Comparison of ENCODE assay signal across 17 cellular contexts in the genomic region with DNA sequence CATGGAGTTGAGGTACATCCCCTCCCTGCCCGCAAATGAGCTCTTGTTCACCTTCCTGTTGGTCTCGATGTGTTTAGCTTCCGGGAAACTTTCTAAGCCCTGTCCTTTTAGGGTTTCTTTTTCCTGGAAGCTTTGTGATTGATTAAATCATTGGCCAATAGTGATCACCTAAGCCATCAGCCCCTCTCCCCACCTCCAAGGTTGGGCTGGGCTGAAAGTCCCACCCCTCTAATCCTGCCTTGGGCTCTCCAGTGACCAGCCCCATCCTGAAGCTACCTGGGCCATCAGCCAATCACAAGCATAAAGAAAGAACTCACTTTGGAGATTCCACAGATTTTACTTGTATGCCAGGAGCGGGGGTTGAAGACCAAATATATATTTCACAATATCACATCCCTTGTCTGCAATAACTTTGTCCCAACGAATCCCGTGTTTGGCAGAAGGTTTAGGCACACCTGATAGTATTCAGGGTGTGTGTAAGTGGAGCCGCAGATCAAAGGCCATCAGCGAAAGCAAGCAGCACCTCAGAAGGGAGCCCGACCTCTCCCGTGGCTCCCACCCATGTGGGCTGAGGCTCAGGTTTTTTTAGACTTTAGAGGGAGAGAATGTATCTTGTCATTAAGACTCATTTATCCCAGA. TPM values are rescaled to one million over a fixed set of nuclear protein-coding genes. Genes with fewer than 3 reads are reported as not detected.
A peak's percentile ranks its signal among the peaks of the same experiment; 100 is the strongest.
DNase-seq lines count a peak whose midpoint lies in the region; ATAC-seq, FAIRE-seq and TF ChIP-seq lines count a peak whose summit lies in the region.
"Had no signal": no experiment of that assay in that cellular context is flagged by ENCODE, and none has a peak within 500 bp of the region (broad histone marks: within the 10 kb centered on the region; RNA-seq: fewer than 3 reads in every experiment).

No MANE protein-coding gene starts in this region.

- POLR2A ChIA-PET in Caco-2 (lab: Charles Lee) = interaction anchor here (0.5 kb wide), 1 partner anchor 24 kb away, joined by 3 read pairs; no protein-coding TSS in a partner anchor

- no peak overlapping the region for H3K27ac ChIP-seq in RWPE2 (ENCODE audit: poor library complexity, severe bottlenecking)
- H3K27ac ChIP-seq in small intestine (ENCODE audit: low read depth in 1 of 2, low read length in 1 of 2) = no peak overlapping the region
- H3K27ac ChIP-seq in esophagus squamous epithelium = no peak overlapping the region

- FAIRE-seq in small intestine (lab: Jason Lieb, UNC) = no peak
- FAIRE-seq: GM12878, GM18507 had no signal

- H3K4me3 ChIP-seq in Caco-2 (ENCODE audit: low read depth, low read length) (no peak overlapping the region), RWPE2 (ENCODE audit: severe bottlenecking) (no peak overlapping the region), small intestine (ENCODE audit: low read depth in 1 of 2, low read length in 2 of 2) (no peak overlapping the region), esophagus squamous epithelium (no peak overlapping the region)
- H3K4me3 ChIP-seq: GM12878 had no signal

- H3K36me3 Mint-ChIP-seq in Caco-2 (ENCODE audit: insufficient read depth, unreplicated experiment) = no peaks in the 10 kb centered on the region

- WGBS in small intestine, 3 donors = 36 to 68% (median 51%) methylated on average over 10 of the region's 10 CpGs
- WGBS in esophagus squamous epithelium, 2 donors = 44 to 53% methylated on average over 10 of the region's 10 CpGs

- DNase-seq in Caco-2 (peak in 1 of 2 experiments; percentile 43), RWPE2 (ENCODE audit: low spot score) (no peak), iPS-NIHi7 (ENCODE audit: extremely low spot score) (peak; percentile 61), small intestine (peak; percentile 51), DMS53 treated with DMSO at 0.1 percent for 48 hours (lab: John Stamatoyannopoulos, UW; ENCODE audit: unreplicated experiment) (no peak), esophagus squamous epithelium (lab: John Stamatoyannopoulos, UW) (no peak)
- DNase-seq: BE2C; CD8-positive, alpha-beta memory T cell; DND-41; GDM1; Kasumi-1; NCI-H187; NCI-H526 treated with DMSO at 0.1 percent for 48 hours; OCI-M1 had no signal

- no peak for TF ChIP-seq POLR2A in esophagus squamous epithelium (IDR thresholded peaks at IDR 0.05)

- H3K9me3 ChIP-seq in Caco-2 (no peaks in the 10 kb centered on the region), RWPE2 (ENCODE audit: severe bottlenecking) (no peaks in the 10 kb centered on the region), small intestine (ENCODE audit: control insufficient read depth, low read depth) (no peaks in the 10 kb centered on the region), esophagus squamous epithelium (no peaks in the 10 kb centered on the region)
- H3K9me3 ChIP-seq: BE2C had no signal

- H3K27me3 Mint-ChIP-seq in Caco-2 (ENCODE audit: insufficient read depth, unreplicated experiment) = no peaks in the 10 kb centered on the region

- no peak overlapping the region for H3K4me3 Mint-ChIP-seq in Caco-2 (ENCODE audit: unreplicated experiment)
- H3K4me3 Mint-ChIP-seq: CD8-positive, alpha-beta memory T cell had no signal

- no TSS peak for BruUV-seq in Caco-2 (replicated peaks; lab: Mats Ljungman, UMichigan)

- CTCF ChIA-PET in Caco-2 (lab: Charles Lee) = no interaction called here

- no peaks in the 10 kb centered on the region for H3K9me3 Mint-ChIP-seq in Caco-2 (ENCODE audit: unreplicated experiment)
- H3K9me3 Mint-ChIP-seq: CD8-positive, alpha-beta memory T cell had no signal

- no peaks in the 10 kb centered on the region for H3K4me1 Mint-ChIP-seq in Caco-2 (ENCODE audit: low read depth, unreplicated experiment)
- H3K4me1 Mint-ChIP-seq: CD8-positive, alpha-beta memory T cell had no signal

- intact Hi-C loops in Caco-2 (cut with micrococcal nuclease; ENCODE audit: unreplicated experiment) = no loop called here
- intact Hi-C loops in esophagus squamous epithelium (cut with DNase I) = no loop called here

- H3K36me3 ChIP-seq in Caco-2 (ENCODE audit: control insufficient read depth, insufficient read depth, low read length) = no peaks in the 10 kb centered on the region
- no peaks in the 10 kb centered on the region for H3K36me3 ChIP-seq in RWPE2 (ENCODE audit: low read depth)
- no peaks in the 10 kb centered on the region for H3K36me3 ChIP-seq in small intestine (ENCODE audit: control insufficient read depth in 2 of 2, insufficient read depth in 2 of 2, low read length in 2 of 2)
- no peaks in the 10 kb centered on the region for H3K36me3 ChIP-seq in esophagus squamous epithelium
- H3K36me3 ChIP-seq: BE2C had no signal

- H3K27me3 ChIP-seq in Caco-2 (replicated peaks; ENCODE audit: control insufficient read depth, insufficient read depth, low read length) (no peaks in the 10 kb centered on the region), RWPE2 (ENCODE audit: insufficient read depth, poor library complexity, severe bottlenecking) (no peaks in the 10 kb centered on the region), small intestine (ENCODE audit: control insufficient read depth in 2 of 2, insufficient read depth in 2 of 2, low read length in 2 of 2) (no peaks in the 10 kb centered on the region), esophagus squamous epithelium (peaks cover 0 to 14% (median 0%) of the 10 kb centered on the region in 4 donors)
- H3K27me3 ChIP-seq: BE2C had no signal

- H3K4me1 ChIP-seq in Caco-2 (no peaks in the 10 kb centered on the region), RWPE2 (ENCODE audit: insufficient read depth, poor library complexity, severe bottlenecking) (peaks cover 15% of the 10 kb centered on the region), small intestine (ENCODE audit: control insufficient read depth in 2 of 2, insufficient read depth in 1 of 2, low read depth in 1 of 2, low read length in 1 of 2) (no peaks in the 10 kb centered on the region), esophagus squamous epithelium (peaks cover 0 to 22% (median 17%) of the 10 kb centered on the region in 3 donors)

- ATAC-seq in RWPE2 (ENCODE audit: low read depth) (peak; percentile 13; the same call in 1 of the 3 replicates), HG02763 (IDR thresholded peaks at IDR 0.05; ENCODE audit: unreplicated experiment) (no peak)
- ATAC-seq: GM12878 had no signal

- peak overlapping the region; percentile 25 for H3K27ac Mint-ChIP-seq in Caco-2 (ENCODE audit: unreplicated experiment)

- TF ChIP-seq CTCF in Caco-2 (IDR thresholded peaks at IDR 0.05; ENCODE audit: insufficient read depth in 1 of 2, low read depth in 1 of 2, low read length in 1 of 2, severe bottlenecking in 1 of 2, unreplicated experiment in 1 of 2) (no peak), RWPE2 (IDR thresholded peaks at IDR 0.05; ENCODE audit: poor library complexity, severe bottlenecking) (no peak), esophagus squamous epithelium (IDR thresholded peaks at IDR 0.05) (no peak)

RNA-seq across cellular contexts. Expression of a gene that starts 20.3 kb away (rescaled TPM):
- 0.48 and 0.58 TPM in 2 replicates for total RNA-seq in Caco-2 (2022)
- polyA plus RNA-seq in small intestine = under 1 TPM in 1 of 3 donors, not detected in 2; 0.76 TPM
- total RNA-seq in esophagus squamous epithelium = under 1 TPM in 1 of 4 donors, not detected in 3; 0.38 TPM

Comparison
In these comparisons a context has a peak if more than half of its experiments do, and no peak if none do; other contexts are left out.
1. DNase-seq: peak in iPS-NIHi7 (single experiment) and small intestine (single experiment); none in RWPE2 (single experiment), DMS53 treated with DMSO at 0.1 percent for 48 hours (single experiment) and esophagus squamous epithelium (single experiment).